ENCODE assay signal across 1 cellular context in genomic region chrX:153687121-153688039, GRCh38.
TF ChIP-seq lines count a peak whose summit lies in the region.

Gene SLC6A8, plus strand, starts transcription at chrX:153687926. Its CDS starts 649 bp downstream, at chrX:153688575.

TF ChIP-seq in H1, 55 proteins besides CTCF, POLR2A, EP300 and RAD21:
- TF ChIP-seq TBP (IDR thresholded peaks at IDR 0.05; ENCODE audit: low read depth, low read length): peak; percentile 78; the same call in 1 of the 2 replicates
- peak; percentile 75 for TF ChIP-seq TAF1 (IDR thresholded peaks at IDR 0.05; ENCODE audit: low read depth, low read length)
- no peak for TF ChIP-seq SUZ12 (IDR thresholded peaks at IDR 0.05; ENCODE audit: low read length)
